ENCODE assay signal across 1 cellular context in genomic region chr19:44753932-44754742, GRCh38.
TF ChIP-seq lines count a peak whose summit lies in the region.

No MANE protein-coding gene starts in this region.

TF ChIP-seq in GM12878, 131 proteins besides CTCF, POLR2A, EP300 and RAD21 (continues in another document):
- TF ChIP-seq SREBF2 (IDR thresholded peaks at IDR 0.05; ENCODE audit: low read length) (no peak), ATF7 (IDR thresholded peaks at IDR 0.05; ENCODE audit: low read depth) (peak; percentile 39; the same call in 1 of the 2 replicates), CHD2 (IDR thresholded peaks at IDR 0.05; ENCODE audit: borderline replicate concordance, low read depth, low read length) (0 out of 2 replicates have a peak, but pooled peaks have one; percentile 20), MEF2A (IDR thresholded peaks at IDR 0.05; ENCODE audit: insufficient read depth, low read depth, low read length) (no peak), BACH1 (IDR thresholded peaks at IDR 0.05; ENCODE audit: borderline replicate concordance) (peak; percentile 15; the same call in 1 of the 2 replicates), E2F8 (IDR thresholded peaks at IDR 0.05; ENCODE audit: low read depth, partially characterized antibody) (no peak), CREB1 (IDR thresholded peaks at IDR 0.05; ENCODE audit: low read depth) (0 out of 2 replicates have a peak, but pooled peaks have one; percentile 15), MTA3 (IDR thresholded peaks at IDR 0.05; ENCODE audit: borderline replicate concordance, low read length) (no peak), IKZF2 (IDR thresholded peaks at IDR 0.05) (peak; percentile 93 to 94), MTA2 (IDR thresholded peaks at IDR 0.05; ENCODE audit: low read depth) (peak; percentile 48; the same call in 1 of the 2 replicates), IKZF1 (conservative IDR thresholded peaks at IDR 0.05) (peak; percentile 98), SRF (IDR thresholded peaks at IDR 0.05; ENCODE audit: low read depth in 2 of 2, low read length in 2 of 2) (0 out of 4 replicates have a peak, but pooled peaks of 1 of the 2 experiments have one; percentile 35), KLF5 (IDR thresholded peaks at IDR 0.05; ENCODE audit: partially characterized antibody) (peak; percentile 28), TARDBP (IDR thresholded peaks at IDR 0.05; ENCODE audit: borderline replicate concordance) (no peak), LARP7 (IDR thresholded peaks at IDR 0.05) (0 out of 2 replicates have a peak, but pooled peaks have one; percentile 32), ETV6 (conservative IDR thresholded peaks at IDR 0.05 in 1 of 2, IDR thresholded peaks at IDR 0.05 in 1 of 2; ENCODE audit: borderline replicate concordance in 1 of 2, low read depth in 1 of 2) (peak in 1 of 2 experiments; percentile 37; a peak in 1 of 4 replicates), PAX5 (IDR thresholded peaks at IDR 0.05; ENCODE audit: borderline replicate concordance, low read depth, low read length) (no peak), TBL1XR1 (IDR thresholded peaks at IDR 0.05; ENCODE audit: low read depth, low read length) (no peak), ZBTB11 (CRISPR knock-in tag; IDR thresholded peaks at IDR 0.05) (no peak), MLLT1 (IDR thresholded peaks at IDR 0.05) (peak; percentile 66; the same call in 1 of the 2 replicates), SREBF1 (IDR thresholded peaks at IDR 0.05; ENCODE audit: low read length) (no peak), NBN (IDR thresholded peaks at IDR 0.05) (peak; percentile 70; the same call in 1 of the 2 replicates), SIN3A (IDR thresholded peaks at IDR 0.05; ENCODE audit: low read depth, low read length) (0 out of 2 replicates have a peak, but pooled peaks have one; percentile 22), EED (IDR thresholded peaks at IDR 0.05; ENCODE audit: low read depth) (peak; percentile 70), SPI1 (IDR thresholded peaks at IDR 0.05; ENCODE audit: borderline replicate concordance, insufficient read depth, low read depth, low read length) (peak; percentile 18; the same call in 1 of the 2 replicates), POLR2AphosphoS5 (IDR thresholded peaks at IDR 0.05; ENCODE audit: low read length) (peak; percentile 63; the same call in 1 of the 2 replicates), TAF1 (IDR thresholded peaks at IDR 0.05; ENCODE audit: borderline replicate concordance, low read depth, low read length) (peak; percentile 13; the same call in 1 of the 2 replicates), ZNF384 (IDR thresholded peaks at IDR 0.05; ENCODE audit: borderline replicate concordance, low read depth, low read length) (no peak), ELK1 (IDR thresholded peaks at IDR 0.05; ENCODE audit: low read depth, low read length) (0 out of 2 replicates have a peak, but pooled peaks have one; percentile 13), EGR1 (IDR thresholded peaks at IDR 0.05; ENCODE audit: borderline replicate concordance in 1 of 2, low read depth in 2 of 2, low read length in 2 of 2) (0 out of 3 replicates have a peak, but pooled peaks of 1 of the 2 experiments have one; percentile 2), GATAD2B (conservative IDR thresholded peaks at IDR 0.05; ENCODE audit: low read depth) (peak; percentile 56; the same call in 1 of the 2 replicates), MYC (IDR thresholded peaks at IDR 0.05; ENCODE audit: insufficient read depth, insufficient read length, insufficient replicate concordance, low read length, severe bottlenecking) (peak; percentile 8), SKIL (IDR thresholded peaks at IDR 0.05; ENCODE audit: low read depth, poor library complexity, severe bottlenecking) (no peak), ZBTB33 (IDR thresholded peaks at IDR 0.05) (no peak), BHLHE40 (IDR thresholded peaks at IDR 0.05; ENCODE audit: borderline replicate concordance in 1 of 2, low read depth in 2 of 2, low read length in 1 of 2) (peak in 1 of 2 experiments; percentile 16; a peak in 1 of 4 replicates), ZSCAN29 (IDR thresholded peaks at IDR 0.05) (no peak), SMAD5 (IDR thresholded peaks at IDR 0.05; ENCODE audit: low read depth) (peak; percentile 20; the same call in 1 of the 2 replicates), NR2F1 (conservative IDR thresholded peaks at IDR 0.05) (peak; percentile 41; the same call in 1 of the 2 replicates), STAT1 (conservative IDR thresholded peaks at IDR 0.05) (no peak), MEF2B (IDR thresholded peaks at IDR 0.05; ENCODE audit: partially characterized antibody, poor library complexity, severe bottlenecking) (peak; percentile 72), RELB (IDR thresholded peaks at IDR 0.05; ENCODE audit: low read depth) (peak; percentile 73), CBX3 (IDR thresholded peaks at IDR 0.05; ENCODE audit: borderline replicate concordance, low read depth) (no peak), HDGF (IDR thresholded peaks at IDR 0.05) (0 out of 2 replicates have a peak, but pooled peaks have one; percentile 59), YBX1 (IDR thresholded peaks at IDR 0.05) (no peak), DPF2 (IDR thresholded peaks at IDR 0.05) (peak; percentile 86)
